3 cellular contexts compared by ENCODE assay signal in genomic region chr3:189664311-189664710, GRCh38.
TF ChIP-seq lines count a peak whose summit lies in the region.

No MANE protein-coding gene starts in this region.

TF ChIP-seq in A549, 52 proteins besides CTCF, POLR2A, EP300 and RAD21 (continued from another document and continues in another):
- TF ChIP-seq, protein P1, sequence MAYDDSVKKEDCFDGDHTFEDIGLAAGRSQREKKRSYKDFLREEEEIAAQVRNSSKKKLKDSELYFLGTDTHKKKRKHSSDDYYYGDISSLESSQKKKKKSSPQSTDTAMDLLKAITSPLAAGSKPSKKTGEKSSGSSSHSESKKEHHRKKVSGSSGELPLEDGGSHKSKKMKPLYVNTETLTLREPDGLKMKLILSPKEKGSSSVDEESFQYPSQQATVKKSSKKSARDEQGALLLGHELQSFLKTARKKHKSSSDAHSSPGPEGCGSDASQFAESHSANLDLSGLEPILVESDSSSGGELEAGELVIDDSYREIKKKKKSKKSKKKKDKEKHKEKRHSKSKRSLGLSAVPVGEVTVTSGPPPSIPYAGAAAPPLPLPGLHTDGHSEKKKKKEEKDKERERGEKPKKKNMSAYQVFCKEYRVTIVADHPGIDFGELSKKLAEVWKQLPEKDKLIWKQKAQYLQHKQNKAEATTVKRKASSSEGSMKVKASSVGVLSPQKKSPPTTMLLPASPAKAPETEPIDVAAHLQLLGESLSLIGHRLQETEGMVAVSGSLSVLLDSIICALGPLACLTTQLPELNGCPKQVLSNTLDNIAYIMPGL (CRISPR knock-in tag; IDR thresholded peaks at IDR 0.05; ENCODE audit: borderline replicate concordance) = no peak
- TF ChIP-seq CBX8 (IDR thresholded peaks at IDR 0.05) = no peak
- no peak for TF ChIP-seq MAZ (IDR thresholded peaks at IDR 0.05; ENCODE audit: borderline replicate concordance, low read depth, low read length)
- no peak for TF ChIP-seq ZFP36 (IDR thresholded peaks at IDR 0.05; ENCODE audit: borderline replicate concordance, partially characterized antibody)
- TF ChIP-seq FOSL2 (IDR thresholded peaks at IDR 0.05) = peak; percentile 49
- peak; percentile 80 for TF ChIP-seq FOSL2 (CRISPR knock-in tag; IDR thresholded peaks at IDR 0.05)
- TF ChIP-seq, protein P2, sequence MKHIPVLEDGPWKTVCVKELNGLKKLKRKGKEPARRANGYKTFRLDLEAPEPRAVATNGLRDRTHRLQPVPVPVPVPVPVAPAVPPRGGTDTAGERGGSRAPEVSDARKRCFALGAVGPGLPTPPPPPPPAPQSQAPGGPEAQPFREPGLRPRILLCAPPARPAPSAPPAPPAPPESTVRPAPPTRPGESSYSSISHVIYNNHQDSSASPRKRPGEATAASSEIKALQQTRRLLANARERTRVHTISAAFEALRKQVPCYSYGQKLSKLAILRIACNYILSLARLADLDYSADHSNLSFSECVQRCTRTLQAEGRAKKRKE (CRISPR knock-in tag; IDR thresholded peaks at IDR 0.05; ENCODE audit: low read depth) = no peak
- TF ChIP-seq EHF (CRISPR knock-in tag; IDR thresholded peaks at IDR 0.05) = no peak
- peak; percentile 97 to 98 for TF ChIP-seq CEBPB (IDR thresholded peaks at IDR 0.05)
- TF ChIP-seq, protein P3, sequence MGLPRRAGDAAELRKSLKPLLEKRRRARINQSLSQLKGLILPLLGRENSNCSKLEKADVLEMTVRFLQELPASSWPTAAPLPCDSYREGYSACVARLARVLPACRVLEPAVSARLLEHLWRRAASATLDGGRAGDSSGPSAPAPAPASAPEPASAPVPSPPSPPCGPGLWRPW (IDR thresholded peaks at IDR 0.05) = peak; percentile 94
- TF ChIP-seq NR3C1 (IDR thresholded peaks at IDR 0.05) = no peak
- no peak for TF ChIP-seq KDM5A (IDR thresholded peaks at IDR 0.05)
- TF ChIP-seq PBX3 (IDR thresholded peaks at IDR 0.05) = no peak
- TF ChIP-seq KDM1A (IDR thresholded peaks at IDR 0.05; ENCODE audit: low read depth) = no peak
- TF ChIP-seq GATA3 (IDR thresholded peaks at IDR 0.05; ENCODE audit: borderline replicate concordance) = 0 out of 2 replicates have a peak, but pooled peaks have one; percentile 39
- no peak for TF ChIP-seq RCOR1 (IDR thresholded peaks at IDR 0.05; ENCODE audit: low read depth, low read length)
- TF ChIP-seq NPAS2 (CRISPR knock-in tag; IDR thresholded peaks at IDR 0.05; ENCODE audit: borderline replicate concordance) = no peak
- TF ChIP-seq HOXB13 (CRISPR knock-in tag; IDR thresholded peaks at IDR 0.05; ENCODE audit: low read depth) = no peak
- no peak for TF ChIP-seq HEYL (CRISPR knock-in tag; IDR thresholded peaks at IDR 0.05)
- TF ChIP-seq JUN (IDR thresholded peaks at IDR 0.05) = peak in 1 of 2 experiments; percentile 36; a peak in 2 of 5 replicates
- no peak for TF ChIP-seq HOXA7 (CRISPR knock-in tag; IDR thresholded peaks at IDR 0.05)
- no peak for TF ChIP-seq HDAC2 (IDR thresholded peaks at IDR 0.05)

TF ChIP-seq in SK-N-SH treated with all-trans-retinoic acid at 6 μM for 48 hours, 23 proteins besides CTCF, POLR2A, EP300 and RAD21 (continued from another document):
- TF ChIP-seq, protein P4, sequence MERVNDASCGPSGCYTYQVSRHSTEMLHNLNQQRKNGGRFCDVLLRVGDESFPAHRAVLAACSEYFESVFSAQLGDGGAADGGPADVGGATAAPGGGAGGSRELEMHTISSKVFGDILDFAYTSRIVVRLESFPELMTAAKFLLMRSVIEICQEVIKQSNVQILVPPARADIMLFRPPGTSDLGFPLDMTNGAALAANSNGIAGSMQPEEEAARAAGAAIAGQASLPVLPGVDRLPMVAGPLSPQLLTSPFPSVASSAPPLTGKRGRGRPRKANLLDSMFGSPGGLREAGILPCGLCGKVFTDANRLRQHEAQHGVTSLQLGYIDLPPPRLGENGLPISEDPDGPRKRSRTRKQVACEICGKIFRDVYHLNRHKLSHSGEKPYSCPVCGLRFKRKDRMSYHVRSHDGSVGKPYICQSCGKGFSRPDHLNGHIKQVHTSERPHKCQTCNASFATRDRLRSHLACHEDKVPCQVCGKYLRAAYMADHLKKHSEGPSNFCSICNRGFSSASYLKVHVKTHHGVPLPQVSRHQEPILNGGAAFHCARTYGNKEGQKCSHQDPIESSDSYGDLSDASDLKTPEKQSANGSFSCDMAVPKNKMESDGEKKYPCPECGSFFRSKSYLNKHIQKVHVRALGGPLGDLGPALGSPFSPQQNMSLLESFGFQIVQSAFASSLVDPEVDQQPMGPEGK (CRISPR knock-in tag; IDR thresholded peaks at IDR 0.05; ENCODE audit: borderline replicate concordance) = no peak
- TF ChIP-seq ESRRG (CRISPR knock-in tag; IDR thresholded peaks at IDR 0.05) = no peak
- no peak for TF ChIP-seq SNAI2 (CRISPR knock-in tag; IDR thresholded peaks at IDR 0.05)
- TF ChIP-seq ARNTL (CRISPR knock-in tag; IDR thresholded peaks at IDR 0.05; ENCODE audit: borderline replicate concordance, low read depth) = no peak
- no peak for TF ChIP-seq POU6F1 (CRISPR knock-in tag; IDR thresholded peaks at IDR 0.05; ENCODE audit: borderline replicate concordance, low read depth)
- no peak for TF ChIP-seq ZNF565 (CRISPR knock-in tag; conservative IDR thresholded peaks at IDR 0.05; ENCODE audit: low read depth)
- TF ChIP-seq ISL1 (CRISPR knock-in tag; IDR thresholded peaks at IDR 0.05) = no peak
- no peak for TF ChIP-seq RARB (CRISPR knock-in tag; IDR thresholded peaks at IDR 0.05)
- no peak for TF ChIP-seq TOX (CRISPR knock-in tag; IDR thresholded peaks at IDR 0.05; ENCODE audit: borderline replicate concordance)
TF ChIP-seq in SK-N-SH treated with all-trans-retinoic acid at 6 μM for 48 hours: peak in this region for 0.

TF ChIP-seq in GM23338, 12 proteins besides CTCF, POLR2A, EP300 and RAD21:
- TF ChIP-seq, protein P5, sequence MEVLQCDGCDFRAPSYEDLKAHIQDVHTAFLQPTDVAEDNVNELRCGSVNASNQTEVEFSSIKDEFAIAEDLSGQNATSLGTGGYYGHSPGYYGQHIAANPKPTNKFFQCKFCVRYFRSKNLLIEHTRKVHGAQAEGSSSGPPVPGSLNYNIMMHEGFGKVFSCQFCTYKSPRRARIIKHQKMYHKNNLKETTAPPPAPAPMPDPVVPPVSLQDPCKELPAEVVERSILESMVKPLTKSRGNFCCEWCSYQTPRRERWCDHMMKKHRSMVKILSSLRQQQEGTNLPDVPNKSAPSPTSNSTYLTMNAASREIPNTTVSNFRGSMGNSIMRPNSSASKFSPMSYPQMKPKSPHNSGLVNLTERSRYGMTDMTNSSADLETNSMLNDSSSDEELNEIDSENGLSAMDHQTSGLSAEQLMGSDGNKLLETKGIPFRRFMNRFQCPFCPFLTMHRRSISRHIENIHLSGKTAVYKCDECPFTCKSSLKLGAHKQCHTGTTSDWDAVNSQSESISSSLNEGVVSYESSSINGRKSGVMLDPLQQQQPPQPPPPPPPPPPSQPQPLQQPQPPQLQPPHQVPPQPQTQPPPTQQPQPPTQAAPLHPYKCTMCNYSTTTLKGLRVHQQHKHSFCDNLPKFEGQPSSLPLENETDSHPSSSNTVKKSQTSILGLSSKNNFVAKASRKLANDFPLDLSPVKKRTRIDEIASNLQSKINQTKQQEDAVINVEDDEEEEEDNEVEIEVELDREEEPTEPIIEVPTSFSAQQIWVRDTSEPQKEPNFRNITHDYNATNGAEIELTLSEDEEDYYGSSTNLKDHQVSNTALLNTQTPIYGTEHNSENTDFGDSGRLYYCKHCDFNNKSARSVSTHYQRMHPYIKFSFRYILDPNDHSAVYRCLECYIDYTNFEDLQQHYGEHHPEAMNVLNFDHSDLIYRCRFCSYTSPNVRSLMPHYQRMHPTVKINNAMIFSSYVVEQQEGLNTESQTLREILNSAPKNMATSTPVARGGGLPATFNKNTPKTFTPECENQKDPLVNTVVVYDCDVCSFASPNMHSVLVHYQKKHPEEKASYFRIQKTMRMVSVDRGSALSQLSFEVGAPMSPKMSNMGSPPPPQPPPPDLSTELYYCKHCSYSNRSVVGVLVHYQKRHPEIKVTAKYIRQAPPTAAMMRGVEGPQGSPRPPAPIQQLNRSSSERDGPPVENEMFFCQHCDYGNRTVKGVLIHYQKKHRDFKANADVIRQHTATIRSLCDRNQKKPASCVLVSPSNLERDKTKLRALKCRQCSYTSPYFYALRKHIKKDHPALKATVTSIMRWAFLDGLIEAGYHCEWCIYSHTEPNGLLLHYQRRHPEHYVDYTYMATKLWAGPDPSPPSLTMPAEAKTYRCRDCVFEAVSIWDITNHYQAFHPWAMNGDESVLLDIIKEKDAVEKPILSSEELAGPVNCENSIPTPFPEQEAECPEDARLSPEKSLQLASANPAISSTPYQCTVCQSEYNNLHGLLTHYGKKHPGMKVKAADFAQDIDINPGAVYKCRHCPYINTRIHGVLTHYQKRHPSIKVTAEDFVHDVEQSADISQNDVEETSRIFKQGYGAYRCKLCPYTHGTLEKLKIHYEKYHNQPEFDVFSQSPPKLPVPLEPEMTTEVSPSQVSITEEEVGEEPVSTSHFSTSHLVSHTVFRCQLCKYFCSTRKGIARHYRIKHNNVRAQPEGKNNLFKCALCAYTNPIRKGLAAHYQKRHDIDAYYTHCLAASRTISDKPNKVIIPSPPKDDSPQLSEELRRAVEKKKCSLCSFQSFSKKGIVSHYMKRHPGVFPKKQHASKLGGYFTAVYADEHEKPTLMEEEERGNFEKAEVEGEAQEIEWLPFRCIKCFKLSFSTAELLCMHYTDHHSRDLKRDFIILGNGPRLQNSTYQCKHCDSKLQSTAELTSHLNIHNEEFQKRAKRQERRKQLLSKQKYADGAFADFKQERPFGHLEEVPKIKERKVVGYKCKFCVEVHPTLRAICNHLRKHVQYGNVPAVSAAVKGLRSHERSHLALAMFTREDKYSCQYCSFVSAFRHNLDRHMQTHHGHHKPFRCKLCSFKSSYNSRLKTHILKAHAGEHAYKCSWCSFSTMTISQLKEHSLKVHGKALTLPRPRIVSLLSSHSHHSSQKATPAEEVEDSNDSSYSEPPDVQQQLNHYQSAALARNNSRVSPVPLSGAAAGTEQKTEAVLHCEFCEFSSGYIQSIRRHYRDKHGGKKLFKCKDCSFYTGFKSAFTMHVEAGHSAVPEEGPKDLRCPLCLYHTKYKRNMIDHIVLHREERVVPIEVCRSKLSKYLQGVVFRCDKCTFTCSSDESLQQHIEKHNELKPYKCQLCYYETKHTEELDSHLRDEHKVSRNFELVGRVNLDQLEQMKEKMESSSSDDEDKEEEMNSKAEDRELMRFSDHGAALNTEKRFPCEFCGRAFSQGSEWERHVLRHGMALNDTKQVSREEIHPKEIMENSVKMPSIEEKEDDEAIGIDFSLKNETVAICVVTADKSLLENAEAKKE (CRISPR knock-in tag; IDR thresholded peaks at IDR 0.05) = no peak
- no peak for TF ChIP-seq ZNF331 (CRISPR knock-in tag; IDR thresholded peaks at IDR 0.05; ENCODE audit: low read depth)
- no peak for TF ChIP-seq POLR2AphosphoS5 (IDR thresholded peaks at IDR 0.05; ENCODE audit: low read depth)
- TF ChIP-seq REST (IDR thresholded peaks at IDR 0.05; ENCODE audit: unreplicated experiment) = no peak
- no peak for TF ChIP-seq JUNB (IDR thresholded peaks at IDR 0.05; ENCODE audit: unreplicated experiment)
- no peak for TF ChIP-seq EZH2phosphoT487 (IDR thresholded peaks at IDR 0.05; ENCODE audit: unreplicated experiment)
- no peak for TF ChIP-seq EZH2 (IDR thresholded peaks at IDR 0.05; ENCODE audit: low read depth, unreplicated experiment)
- TF ChIP-seq, protein P6, sequence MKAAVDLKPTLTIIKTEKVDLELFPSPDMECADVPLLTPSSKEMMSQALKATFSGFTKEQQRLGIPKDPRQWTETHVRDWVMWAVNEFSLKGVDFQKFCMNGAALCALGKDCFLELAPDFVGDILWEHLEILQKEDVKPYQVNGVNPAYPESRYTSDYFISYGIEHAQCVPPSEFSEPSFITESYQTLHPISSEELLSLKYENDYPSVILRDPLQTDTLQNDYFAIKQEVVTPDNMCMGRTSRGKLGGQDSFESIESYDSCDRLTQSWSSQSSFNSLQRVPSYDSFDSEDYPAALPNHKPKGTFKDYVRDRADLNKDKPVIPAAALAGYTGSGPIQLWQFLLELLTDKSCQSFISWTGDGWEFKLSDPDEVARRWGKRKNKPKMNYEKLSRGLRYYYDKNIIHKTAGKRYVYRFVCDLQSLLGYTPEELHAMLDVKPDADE (IDR thresholded peaks at IDR 0.05) = no peak
- TF ChIP-seq STAT1 (IDR thresholded peaks at IDR 0.05; ENCODE audit: unreplicated experiment) = no peak
- no peak for TF ChIP-seq NANOG (IDR thresholded peaks at IDR 0.05; ENCODE audit: borderline replicate concordance)
- no peak for TF ChIP-seq CREB1 (CRISPR knock-in tag; IDR thresholded peaks at IDR 0.05; ENCODE audit: low read depth)
- TF ChIP-seq ZNF114 (CRISPR knock-in tag; IDR thresholded peaks at IDR 0.05) = no peak
